Comparison of ENCODE assay signal across 9 cellular contexts in genomic region chr2:48601349-48601748, GRCh38. TPM values are rescaled to one million over a fixed set of nuclear protein-coding genes. Genes with fewer than 3 reads are reported as not detected.
DNase-seq lines count a peak whose midpoint lies in the region; ATAC-seq, FAIRE-seq and TF ChIP-seq lines count a peak whose summit lies in the region.
"Had no signal": no experiment of that assay in that cellular context is flagged by ENCODE, and none has a peak within 500 bp of the region (broad histone marks: within the 10 kb centered on the region; RNA-seq: fewer than 3 reads in every experiment).

No MANE protein-coding gene starts in this region.

- FAIRE-seq in endothelial cell of umbilical vein (lab: Jason Lieb, UNC) (no peak), small intestine (lab: Jason Lieb, UNC) (no peak), GM12892 (lab: Jason Lieb, UNC) (no peak)
- FAIRE-seq: endometrium had no signal

- no peaks in the 10 kb centered on the region for H3K27me3 ChIP-seq in endothelial cell of umbilical vein (ENCODE audit: control insufficient read depth in 2 of 2, insufficient read depth in 2 of 2, low read length in 2 of 2)
- no peaks in the 10 kb centered on the region for H3K27me3 ChIP-seq in small intestine (ENCODE audit: control insufficient read depth in 2 of 2, insufficient read depth in 2 of 2, low read length in 2 of 2)

- 32 to 58% (median 46%) methylated on average over 7 of the region's 7 CpGs for WGBS in small intestine, 3 donors

- H3K4me1 ChIP-seq in endothelial cell of umbilical vein (ENCODE audit: control insufficient read depth, extremely low read depth, insufficient read depth, low read length) (no peaks in the 10 kb centered on the region), small intestine (ENCODE audit: control insufficient read depth in 2 of 2, insufficient read depth in 1 of 2, low read depth in 1 of 2, low read length in 1 of 2) (no peaks in the 10 kb centered on the region)

- no peak overlapping the region for H2AFZ ChIP-seq in endothelial cell of umbilical vein (ENCODE audit: low read depth, low read length)

- dilution Hi-C loops in endothelial cell of umbilical vein (cut with MboI; ENCODE audit: extremely low pct_ligation_motif_present, low sequenced_read_pairs), result no loop called here

- H3K9me1 ChIP-seq in endothelial cell of umbilical vein (replicated peaks; ENCODE audit: control insufficient read depth, extremely low read depth, insufficient read depth, low read length), result no peaks in the 10 kb centered on the region

- intact Hi-C loops in endothelial cell of umbilical vein (cut with micrococcal nuclease), result loop anchor here (5.0 kb wide), 1 partner anchor 1891 kb away; no protein-coding TSS in a partner anchor

- H3K27ac ChIP-seq in C4-2B, result no peak overlapping the region
- no peak overlapping the region for H3K27ac ChIP-seq in endothelial cell of umbilical vein (ENCODE audit: insufficient read depth, low read depth, low read length)
- H3K27ac ChIP-seq in small intestine (ENCODE audit: low read depth in 1 of 2, low read length in 1 of 2), result no peak overlapping the region

- POLR2A ChIA-PET in endothelial cell of umbilical vein (lab: Charles Lee), result no interaction called here

- H4K20me1 ChIP-seq in endothelial cell of umbilical vein (replicated peaks; ENCODE audit: control insufficient read depth, extremely low read depth, insufficient read depth, low read length), result no peaks in the 10 kb centered on the region

- no peaks in the 10 kb centered on the region for H3K79me2 ChIP-seq in endothelial cell of umbilical vein (ENCODE audit: control insufficient read depth, insufficient read depth, low read length)

- DNase-seq in NCI-H526 treated with DMSO at 0.1 percent for 48 hours (lab: John Stamatoyannopoulos, UW) (peak; percentile 7), endothelial cell of umbilical vein (ENCODE audit: low read depth, low spot score) (no peak), small intestine (peak; percentile 33), NCI-H1105 treated with DMSO at 0.1 percent for 48 hours (lab: John Stamatoyannopoulos, UW) (no peak), GM12892 (ENCODE audit: insufficient read length) (no peak)

- no peak overlapping the region for H3K4me2 ChIP-seq in endothelial cell of umbilical vein (ENCODE audit: insufficient read depth, low read length)

- TF ChIP-seq CTCF in C4-2B (conservative IDR thresholded peaks at IDR 0.05) (peak; percentile 33), endothelial cell of umbilical vein (IDR thresholded peaks at IDR 0.05; ENCODE audit: extremely low read depth in 1 of 2, insufficient read depth in 1 of 2, low read depth in 1 of 2, low read length in 2 of 2) (peak; percentile 23 to 25)

- H3K4me3 ChIP-seq in endothelial cell of umbilical vein (replicated peaks in 1 of 3; ENCODE audit: insufficient read depth in 1 of 3, low read depth in 1 of 3, low read length in 3 of 3), result no peak overlapping the region
- H3K4me3 ChIP-seq in small intestine (ENCODE audit: low read depth in 1 of 2, low read length in 2 of 2), result no peak overlapping the region

- TF ChIP-seq POLR2A in endothelial cell of umbilical vein (IDR thresholded peaks at IDR 0.05; ENCODE audit: low read depth, low read length), result no peak
- no peak for TF ChIP-seq POLR2A in GM12892 (IDR thresholded peaks at IDR 0.05; ENCODE audit: low read depth, low read length)

- no peak overlapping the region for H3K9ac ChIP-seq in endothelial cell of umbilical vein (replicated peaks; ENCODE audit: extremely low read depth, insufficient read depth, low read length)

- no TSS peak for BruUV-seq in endothelial cell of umbilical vein (replicated peaks; lab: Mats Ljungman, UMichigan)

- peak; percentile 63 for ATAC-seq in GM19372 (IDR thresholded peaks at IDR 0.05; ENCODE audit: low read depth, unreplicated experiment)
- no peak for ATAC-seq in GM21737 (IDR thresholded peaks at IDR 0.05; ENCODE audit: unreplicated experiment)

- CTCF ChIA-PET in endothelial cell of umbilical vein (lab: Charles Lee), result interaction anchor here (1.6 to 2.8 kb wide), 2 partner anchors 10 to 1801 kb away, joined by 6 to 36 read pairs; no protein-coding TSS in a partner anchor

- H3K9me3 ChIP-seq in endothelial cell of umbilical vein (replicated peaks; ENCODE audit: control insufficient read depth, insufficient read depth, low read length) (no peaks in the 10 kb centered on the region), small intestine (ENCODE audit: control insufficient read depth, low read depth) (no peaks in the 10 kb centered on the region)

- no peaks in the 10 kb centered on the region for H3K36me3 ChIP-seq in endothelial cell of umbilical vein (ENCODE audit: control insufficient read depth in 2 of 2, extremely low read depth in 1 of 2, insufficient read depth in 2 of 2, low read length in 2 of 2)
- no peaks in the 10 kb centered on the region for H3K36me3 ChIP-seq in small intestine (ENCODE audit: control insufficient read depth in 2 of 2, insufficient read depth in 2 of 2, low read length in 2 of 2)

TF ChIP-seq in endothelial cell of umbilical vein, 7 proteins besides CTCF, POLR2A, EP300 and RAD21:
- TF ChIP-seq MAX (IDR thresholded peaks at IDR 0.05; ENCODE audit: insufficient read depth, insufficient read length) (no peak), MYC (IDR thresholded peaks at IDR 0.05; ENCODE audit: low read depth, low read length) (no peak), EZH2 (IDR thresholded peaks at IDR 0.05; ENCODE audit: borderline replicate concordance, low read depth, low read length, severe bottlenecking) (no peak), JUN (IDR thresholded peaks at IDR 0.05; ENCODE audit: borderline replicate concordance, insufficient read depth, insufficient read length, low read depth) (no peak), FOS (IDR thresholded peaks at IDR 0.05; ENCODE audit: borderline replicate concordance, insufficient read depth, low read length) (no peak), GATA2 (IDR thresholded peaks at IDR 0.05; ENCODE audit: insufficient read depth, insufficient read length, low read depth, low read length) (no peak), POLR2AphosphoS5 (IDR thresholded peaks at IDR 0.05; ENCODE audit: insufficient read depth, low read depth, low read length) (no peak)
TF ChIP-seq in endothelial cell of umbilical vein: peak in this region for 0.

RNA-seq across cellular contexts. Expression of gene GTF2A1L, which starts 16.3 kb away (rescaled TPM):
- total RNA-seq in endothelial cell of umbilical vein, result not detected in 2 replicates
- polyA plus RNA-seq in endothelial cell of umbilical vein (0.46 and 0.49 TPM in 2 replicates), small intestine (1 to 10 TPM in 1 of 3 donors, under 1 TPM in 1, not detected in 1; 0.39 to 1.6 TPM)
- 0.28 and 0.43 TPM in 2 replicates for polyA plus RNA-seq in endothelial cell of umbilical vein (2011; cell fraction: cytosol; rRNA removed)
- polyA plus RNA-seq in endothelial cell of umbilical vein (2011; cell fraction: nucleus; rRNA removed), result 0.71 and 0.81 TPM in 2 replicates
- polyA plus RNA-seq in endothelial cell of umbilical vein (2012), result 0.35 and 0.52 TPM in 2 replicates
- not detected in 2 replicates for polyA minus RNA-seq in endothelial cell of umbilical vein
- not detected for polyA minus RNA-seq in endothelial cell of umbilical vein (2011; cell fraction: cytosol; rRNA and poly(A)+ RNA removed)
- 0.96 TPM in 1 of 2 replicates, not detected in the other for polyA minus RNA-seq in endothelial cell of umbilical vein (2011; cell fraction: nucleus; rRNA and poly(A)+ RNA removed)
- polyA plus RNA-seq in GM12892 (2012; ENCODE audit: missing spikeins), result not detected

Comparison
In these comparisons a context has a peak if more than half of its experiments do, and no peak if none do; other contexts are left out.
1. DNase-seq: peak in NCI-H526 treated with DMSO at 0.1 percent for 48 hours (single experiment) and small intestine (single experiment); none in endothelial cell of umbilical vein (single experiment), NCI-H1105 treated with DMSO at 0.1 percent for 48 hours (single experiment) and GM12892 (single experiment).